9 cellular contexts compared by ENCODE assay signal in the genomic region with DNA sequence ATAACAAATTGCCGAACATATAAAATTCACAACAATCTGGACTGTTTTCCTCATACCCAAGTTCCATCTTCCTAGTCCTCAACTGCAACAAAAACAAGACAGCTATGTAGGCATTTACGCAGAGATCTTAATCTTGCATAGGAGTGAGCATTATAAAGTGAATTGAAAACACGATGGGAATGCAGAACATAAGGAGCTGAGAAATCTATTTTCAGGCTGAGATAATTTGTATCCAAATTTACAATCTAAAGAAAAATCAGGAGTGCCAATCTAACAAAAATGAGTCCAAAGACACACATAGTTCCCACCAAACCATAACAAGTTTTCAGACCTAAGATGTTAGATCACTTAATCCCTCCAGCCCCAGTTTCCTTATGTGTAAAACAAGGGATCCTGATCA. TPM values are rescaled to one million over a fixed set of nuclear protein-coding genes. Genes with fewer than 3 reads are reported as not detected.
A peak's percentile ranks its signal among the peaks of the same experiment; 100 is the strongest.
DNase-seq lines count a peak whose midpoint lies in the region; ATAC-seq, FAIRE-seq and TF ChIP-seq lines count a peak whose summit lies in the region.
"Had no signal": no experiment of that assay in that cellular context is flagged by ENCODE, and none has a peak within 500 bp of the region (broad histone marks: within the 10 kb centered on the region; RNA-seq: fewer than 3 reads in every experiment).

No MANE protein-coding gene starts in this region.

- no peak for TF ChIP-seq RAD21 in HCT116 (IDR thresholded peaks at IDR 0.05; ENCODE audit: low read depth)

- intact Hi-C loops in HCT116 (cut with micrococcal nuclease): no loop called here

- no peak overlapping the region for H4K91ac ChIP-seq in mesenchymal stem cell (ENCODE audit: low read length)

- no peaks in the 10 kb centered on the region for H3K9me3 Mint-ChIP-seq in astrocyte (ENCODE audit: unreplicated experiment)
- H3K9me3 Mint-ChIP-seq: central memory CD8-positive, alpha-beta T cell had no signal

- no TSS peak for BruUV-seq in HCT116 (replicated peaks; lab: Mats Ljungman, UMichigan)

- no peaks in the 10 kb centered on the region for H3K27me3 Mint-ChIP-seq in astrocyte (ENCODE audit: low read depth, unreplicated experiment)
- H3K27me3 Mint-ChIP-seq: central memory CD8-positive, alpha-beta T cell had no signal

- no peaks in the 10 kb centered on the region for H3K36me3 Mint-ChIP-seq in astrocyte (ENCODE audit: low read depth, unreplicated experiment)

- no peak overlapping the region for H3K4ac ChIP-seq in mesenchymal stem cell (ENCODE audit: low read depth in 1 of 2, low read length in 2 of 2)

- peak overlapping the region; percentile 95 for H3K4me3 ChIP-seq in AG04450 (ENCODE audit: low read depth, low read length)
- H3K4me3 ChIP-seq in HCT116 (replicated peaks in 1 of 2; ENCODE audit: low read depth in 1 of 2, low read length in 2 of 2): peak overlapping the region; percentile 76 to 84
- H3K4me3 ChIP-seq in astrocyte (ENCODE audit: insufficient read depth, low read depth, low read length): peak overlapping the region; percentile 91
- peak overlapping the region in 1 of 2 experiments; percentile 91 for H3K4me3 ChIP-seq in mesenchymal stem cell (ENCODE audit: insufficient read depth in 1 of 2, low read depth in 1 of 2, low read length in 2 of 2)

- no peak overlapping the region for H2BK5ac ChIP-seq in mesenchymal stem cell (ENCODE audit: low read depth, low read length, poor library complexity, severe bottlenecking)

- H2AFZ ChIP-seq in HCT116 (ENCODE audit: low read depth, low read length, poor library complexity, severe bottlenecking): no peak overlapping the region
- H2AFZ ChIP-seq in astrocyte (ENCODE audit: low read depth, low read length): no peak overlapping the region
- H2AFZ ChIP-seq in mesenchymal stem cell (ENCODE audit: low read depth, low read length): no peak overlapping the region

- H3K4me2 ChIP-seq in HCT116 (ENCODE audit: low read length) (peak overlapping the region; percentile 92), astrocyte (ENCODE audit: low read length) (peak overlapping the region; percentile 99), mesenchymal stem cell (ENCODE audit: low read length, poor library complexity, severe bottlenecking) (peak overlapping the region; percentile 68)

- ATAC-seq in HCT116 (no peak), GM18517 (IDR thresholded peaks at IDR 0.05; ENCODE audit: unreplicated experiment) (no peak), HG03108 (IDR thresholded peaks at IDR 0.05; ENCODE audit: unreplicated experiment) (no peak), HG03045 (IDR thresholded peaks at IDR 0.05; ENCODE audit: unreplicated experiment) (no peak)

- H3K4me3 Mint-ChIP-seq in astrocyte (ENCODE audit: unreplicated experiment): peak overlapping the region; percentile 98

- H3K27me3 ChIP-seq in AG04450 (ENCODE audit: control insufficient read depth, insufficient read depth, low read length) (no peaks in the 10 kb centered on the region), HCT116 (ENCODE audit: insufficient read depth, low read length) (no peaks in the 10 kb centered on the region), astrocyte (ENCODE audit: insufficient read depth, low read length) (no peaks in the 10 kb centered on the region), mesenchymal stem cell (ENCODE audit: control insufficient read depth in 1 of 2, insufficient read depth in 1 of 2, low read length in 2 of 2) (no peaks in the 10 kb centered on the region)

- H2BK120ac ChIP-seq in mesenchymal stem cell (ENCODE audit: low read depth, low read length): no peak overlapping the region

- H3K9me3 ChIP-seq in AG04450 (ENCODE audit: control insufficient read depth, insufficient read depth, low read length) (peaks cover 3% of the 10 kb centered on the region; the same call in 1 of the 2 replicates), HCT116 (ENCODE audit: control insufficient read depth in 1 of 2, insufficient read depth in 1 of 2, low read depth in 1 of 2, low read length in 2 of 2) (no peaks in the 10 kb centered on the region), astrocyte (ENCODE audit: insufficient read depth, low read depth, low read length) (no peaks in the 10 kb centered on the region), mesenchymal stem cell (ENCODE audit: control insufficient read depth, low read length) (no peaks in the 10 kb centered on the region)

- H3K14ac ChIP-seq in mesenchymal stem cell (ENCODE audit: low read length in 2 of 2): no peak overlapping the region

- H2BK15ac ChIP-seq in mesenchymal stem cell (ENCODE audit: low read depth, poor library complexity, severe bottlenecking): no peak overlapping the region

- DNase-seq in AG04450 (ENCODE audit: low read depth, low spot score) (no peak), HCT116 (ENCODE audit: low read depth, low spot score) (no peak), astrocyte (ENCODE audit: low read depth) (peak; percentile 45), mesenchymal stem cell (peak; percentile 41), NCI-H446 (lab: John Stamatoyannopoulos, UW) (no peak)

- RAD21 ChIA-PET in HCT116 (lab: Charles Lee; ENCODE audit: low non-redundant PET in 1 of 2, low total read pairs in 2 of 2, uncharacterized antibody in 2 of 2, unreplicated experiment in 2 of 2): no interaction called here

- H3K9ac ChIP-seq in HCT116 (ENCODE audit: low read length): peak overlapping the region; percentile 91
- H3K9ac ChIP-seq in astrocyte (ENCODE audit: low read length): peak overlapping the region; percentile 98
- peak overlapping the region; percentile 92 for H3K9ac ChIP-seq in mesenchymal stem cell (ENCODE audit: low read length)

- 94% methylated on average over 1 of the region's 3 CpGs for WGBS in mesenchymal stem cell

- H4K20me1 ChIP-seq in HCT116 (ENCODE audit: insufficient read depth) (peaks cover 27% of the 10 kb centered on the region; the same call in 1 of the 2 replicates), astrocyte (ENCODE audit: insufficient read depth, low read length) (peaks cover 62% of the 10 kb centered on the region)

- no peaks in the 10 kb centered on the region for H3K79me1 ChIP-seq in mesenchymal stem cell (replicated peaks; ENCODE audit: low read length, poor library complexity, severe bottlenecking)

- no peaks in the 10 kb centered on the region; a peak in 1 of 4 replicates for H3K36me3 ChIP-seq in HCT116 (ENCODE audit: control insufficient read depth in 1 of 2, insufficient read depth in 2 of 2, low read length in 2 of 2)
- H3K36me3 ChIP-seq in astrocyte (ENCODE audit: insufficient read depth, low read length): no peaks in the 10 kb centered on the region
- H3K36me3 ChIP-seq in mesenchymal stem cell (ENCODE audit: control insufficient read depth in 1 of 2, insufficient read depth in 2 of 2, low read depth in 1 of 2, low read length in 2 of 2): no peaks in the 10 kb centered on the region

- TF ChIP-seq POLR2A in HCT116 (IDR thresholded peaks at IDR 0.05; ENCODE audit: borderline replicate concordance, extremely low read depth, insufficient read depth, insufficient read length): no peak

- H2BK12ac ChIP-seq in mesenchymal stem cell (ENCODE audit: low read length in 2 of 2): no peak overlapping the region

- peak overlapping the region; percentile 56 for H3K27ac Mint-ChIP-seq in astrocyte (ENCODE audit: unreplicated experiment)

- H3K79me2 ChIP-seq in HCT116 (ENCODE audit: insufficient read depth, low read length): peaks cover 98% of the 10 kb centered on the region
- H3K79me2 ChIP-seq in astrocyte (ENCODE audit: insufficient read depth, low read length): peaks cover 98% of the 10 kb centered on the region

- H3K27ac ChIP-seq in AG04450 (ENCODE audit: low read depth, low read length): no peak overlapping the region
- no peak overlapping the region for H3K27ac ChIP-seq in HCT116 (ENCODE audit: low read depth, low read length)
- no peak overlapping the region for H3K27ac ChIP-seq in astrocyte (ENCODE audit: low read depth, low read length)
- no peak overlapping the region for H3K27ac ChIP-seq in mesenchymal stem cell (ENCODE audit: low read length, poor library complexity, severe bottlenecking)

- no peak overlapping the region for H3K18ac ChIP-seq in mesenchymal stem cell (ENCODE audit: low read depth in 1 of 2, low read length in 2 of 2)

- CTCF ChIA-PET in AG04450 (lab: Charles Lee): interaction anchor here (1.0 to 2.3 kb wide), 7 partner anchors 9 to 238 kb away, joined by 3 to 20 read pairs (median 7); partner anchors contain the start of genes LRIG2 and PPM1J
- CTCF ChIA-PET in HCT116 (lab: Charles Lee): interaction anchor here (1.4 kb wide), 1 partner anchor 145 kb away, joined by 3 read pairs; no protein-coding TSS in a partner anchor

- H3K9me2 ChIP-seq in HCT116 (ENCODE audit: insufficient read depth): no peaks in the 10 kb centered on the region

- H2AK5ac ChIP-seq in mesenchymal stem cell (ENCODE audit: low read length, severe bottlenecking): no peak overlapping the region

- POLR2A ChIA-PET in AG04450 (lab: Yijun Ruan, JAX): no interaction called here
- POLR2A ChIA-PET in HCT116 (lab: Charles Lee): interaction anchor here (0.7 to 2.2 kb wide), 4 partner anchors 9 to 88 kb away, joined by 3 to 10 read pairs (median 3); no protein-coding TSS in a partner anchor

- no peak overlapping the region for H3K23ac ChIP-seq in mesenchymal stem cell (ENCODE audit: low read length in 2 of 2)

- peaks cover 8 to 32% of the 10 kb centered on the region in 2 experiments for H3K4me1 ChIP-seq in HCT116 (ENCODE audit: control insufficient read depth in 1 of 2, insufficient read depth in 2 of 2, low read length in 2 of 2)
- peaks cover 18% of the 10 kb centered on the region for H3K4me1 ChIP-seq in astrocyte (ENCODE audit: insufficient read depth, low read length)
- H3K4me1 ChIP-seq in mesenchymal stem cell (ENCODE audit: control insufficient read depth, insufficient read depth, low read depth, low read length): peaks cover 5% of the 10 kb centered on the region

- no peak for FAIRE-seq in astrocyte (lab: Jason Lieb, UNC)

- no peak overlapping the region for H4K8ac ChIP-seq in mesenchymal stem cell (ENCODE audit: low read length)

- TF ChIP-seq CTCF in AG04450 (IDR thresholded peaks at IDR 0.05; ENCODE audit: low read depth, low read length) (no peak), HCT116 (IDR thresholded peaks at IDR 0.05 in 2 of 3, conservative IDR thresholded peaks at IDR 0.05 in 1 of 3; ENCODE audit: borderline replicate concordance in 1 of 3, insufficient read depth in 1 of 3, low read depth in 2 of 3, low read length in 2 of 3) (no peak), astrocyte (IDR thresholded peaks at IDR 0.05; ENCODE audit: insufficient read depth, low read depth, low read length) (no peak)

- peaks cover 24% of the 10 kb centered on the region for H3K4me1 Mint-ChIP-seq in astrocyte (ENCODE audit: low read depth, unreplicated experiment)

TF ChIP-seq in HCT116, 20 proteins besides CTCF, POLR2A, EP300 and RAD21 (continues in another document):
- no peak for TF ChIP-seq ZFX (IDR thresholded peaks at IDR 0.05)
- TF ChIP-seq SIN3A (IDR thresholded peaks at IDR 0.05; ENCODE audit: low read depth): no peak
- no peak for TF ChIP-seq TCF7L2 (IDR thresholded peaks at IDR 0.05; ENCODE audit: borderline replicate concordance, extremely low read depth, insufficient read depth, insufficient read length)

RNA-seq across cellular contexts. Expression of gene SLC16A1, which starts 1.9 kb away (rescaled TPM):
- polyA plus RNA-seq in AG04450 (2011; rRNA removed): 62.1 and 78.7 TPM in 2 replicates
- polyA minus RNA-seq in AG04450 (2011; rRNA and poly(A)+ RNA removed): 116 and 136 TPM in 2 replicates
- total RNA-seq in HCT116 (2021; ENCODE audit: unreplicated experiment) (96.7 TPM), astrocyte (140 and 153 TPM in 2 replicates)
- 71.7 and 80.9 TPM in 2 replicates for polyA plus RNA-seq in HCT116 (2012)
- polyA plus RNA-seq in mesenchymal stem cell (2013, experiment 1 of 2): 35.0 TPM
- 35.9 TPM for polyA plus RNA-seq in mesenchymal stem cell (2013, experiment 2 of 2)

Comparison
In these comparisons a context has a peak if more than half of its experiments do, and no peak if none do; other contexts are left out.
1. DNase-seq: peak in astrocyte (single experiment) and mesenchymal stem cell (single experiment); none in AG04450 (single experiment), HCT116 (single experiment) and NCI-H446 (0 of 2).
2. Peak in every context shown above with its lines, with median percentiles within 50 percentile points of each other: H3K4me2 ChIP-seq and H3K9ac ChIP-seq.